ENCODE assay signal across 8 cellular contexts in genomic region chr11:76629133-76629852, GRCh38. TPM values are rescaled to one million over a fixed set of nuclear protein-coding genes. Genes with fewer than 3 reads are reported as not detected.
DNase-seq lines count a peak whose midpoint lies in the region; ATAC-seq lines count a peak whose summit lies in the region.

No MANE protein-coding gene starts in this region.

- peak overlapping the region in 2 of 4 donors; percentile 6 to 55 for H3K4me3 Mint-ChIP-seq in IgD-negative memory B cell

- peaks cover 0 to 7% (median 3%) of the 10 kb centered on the region in 3 donors for H3K9me3 Mint-ChIP-seq in IgD-negative memory B cell

- ATAC-seq in left cardiac atrium (peak; percentile 68 to 79), HG03039 (IDR thresholded peaks at IDR 0.05; ENCODE audit: unreplicated experiment) (no peak), GM21825 (IDR thresholded peaks at IDR 0.05; ENCODE audit: unreplicated experiment) (no peak)

- no peaks in the 10 kb centered on the region for H3K36me3 Mint-ChIP-seq in IgD-negative memory B cell

- H3K27me3 Mint-ChIP-seq in IgD-negative memory B cell: peaks cover 38% of the 10 kb centered on the region

- intact Hi-C loops in left cardiac atrium (cut with DNase I): no loop called here

- peaks cover 25 to 40% (median 35%) of the 10 kb centered on the region in 3 donors for H3K4me1 Mint-ChIP-seq in IgD-negative memory B cell

- peak overlapping the region; percentile 85 to 89 (median 88) for H3K27ac Mint-ChIP-seq in IgD-negative memory B cell

- peak; percentile 49 to 50 for DNase-seq in activated T-cell treated with anti-CD3 and anti-CD28 coated beads, Interleukin-2, amount 50 U/mL, for 48 hours
- DNase-seq in left cardiac atrium (peak; percentile 65), iPS-NIHi11 (ENCODE audit: low spot score) (no peak), NCI-H128 (lab: John Stamatoyannopoulos, UW; ENCODE audit: unreplicated experiment) (no peak)
- peak; percentile 47 for DNase-seq in stimulated activated CD4-positive, alpha-beta T cell treated with anti-CD3 and anti-CD28 coated beads, Interleukin-15, amount 100 ng/mL, for 24 hours

RNA-seq across cellular contexts. Expression of gene LRRC32, which starts 41.3 kb away (rescaled TPM):
- polyA plus RNA-seq in IgD-negative memory B cell: not detected
- total RNA-seq in left cardiac atrium: 10 to 100 TPM; 43.8 to 88.2 TPM

Comparison
In these comparisons a context has a peak if more than half of its experiments do, and no peak if none do; other contexts are left out.
1. DNase-seq: peak in activated T-cell treated with anti-CD3 and anti-CD28 coated beads, Interleukin-2, amount 50 U/mL, for 48 hours (2 of 2), left cardiac atrium (single experiment) and stimulated activated CD4-positive, alpha-beta T cell treated with anti-CD3 and anti-CD28 coated beads, Interleukin-15, amount 100 ng/mL, for 24 hours (single experiment); none in iPS-NIHi11 (single experiment) and NCI-H128 (single experiment).
2. ATAC-seq: peak in left cardiac atrium (2 of 2); none in HG03039 (single experiment) and GM21825 (single experiment).